ENCODE assay signal across 14 cellular contexts in genomic region chr1:63973005-63973419, GRCh38.
"Had no signal": no experiment of that assay in that cellular context is flagged by ENCODE, and none has a peak within 500 bp of the region (broad histone marks: within the 10 kb centered on the region; RNA-seq: fewer than 3 reads in every experiment).

No MANE protein-coding gene starts in this region.

- H3K9me3 Mint-ChIP-seq: natural killer cell; stimulated activated naive CD8-positive, alpha-beta T cell treated with anti-CD3 and anti-CD28 coated beads, Interleukin-15, Interleukin-2, amounts not matched to agents 100 ng/mL and 50 ng/mL, for 24 hours had no signal

- H3K27ac ChIP-seq: esophagus muscularis mucosa had no signal

- H3K36me3 Mint-ChIP-seq: natural killer cell had no signal

- DNase-seq: activated CD4-positive, alpha-beta T cell treated with anti-CD3 and anti-CD28 coated beads, Interleukin-2, amount 50 U/mL, for 1 hour; activated naive CD4-positive, alpha-beta T cell treated with anti-CD3 and anti-CD28 coated beads, Interleukin-2, amount 50 U/mL, for 16 hours; activated T-cell treated with anti-CD3 and anti-CD28 coated beads, Interleukin-2, amount 50 U/mL, for 1 hour; amniotic stem cell; foreskin melanocyte; head of caudate nucleus; left cardiac atrium; mucosa of descending colon; natural killer cell; occipital lobe; stimulated activated CD4-positive, alpha-beta T cell treated with anti-CD3 and anti-CD28 coated beads, Interleukin-4, amount 100 ng/mL, for 24 hours; T-helper 2 cell had no signal

- H3K4me3 ChIP-seq: esophagus muscularis mucosa, mucosa of descending colon had no signal

- H3K27me3 ChIP-seq: esophagus muscularis mucosa had no signal

- H3K4me1 Mint-ChIP-seq: natural killer cell had no signal

- H3K4me3 Mint-ChIP-seq: natural killer cell; stimulated activated naive CD8-positive, alpha-beta T cell treated with anti-CD3 and anti-CD28 coated beads, Interleukin-15, Interleukin-2, amounts not matched to agents 100 ng/mL and 50 ng/mL, for 24 hours had no signal

- H3K27ac Mint-ChIP-seq: natural killer cell; stimulated activated naive CD8-positive, alpha-beta T cell treated with anti-CD3 and anti-CD28 coated beads, Interleukin-15, Interleukin-2, amounts not matched to agents 100 ng/mL and 50 ng/mL, for 24 hours had no signal

- H3K9me3 ChIP-seq: esophagus muscularis mucosa, mucosa of descending colon had no signal
